In genomic region chr2:120017201-120017600, GRCh38 we compare ENCODE assay signal across 19 cellular contexts. TPM values are rescaled to one million over a fixed set of nuclear protein-coding genes. Genes with fewer than 3 reads are reported as not detected.
DNase-seq lines count a peak whose midpoint lies in the region; ATAC-seq, FAIRE-seq and TF ChIP-seq lines count a peak whose summit lies in the region.
"Had no signal": no experiment of that assay in that cellular context is flagged by ENCODE, and none has a peak within 500 bp of the region (broad histone marks: within the 10 kb centered on the region; RNA-seq: fewer than 3 reads in every experiment).

No MANE protein-coding gene starts in this region.

- H3K9me3 Mint-ChIP-seq in Caco-2 (ENCODE audit: unreplicated experiment): no peaks in the 10 kb centered on the region

- no peak overlapping the region for H3K27ac ChIP-seq in PC-3 (ENCODE audit: low read length)
- no peak overlapping the region for H3K27ac ChIP-seq in endothelial cell of umbilical vein (ENCODE audit: insufficient read depth, low read depth, low read length)
- no peak overlapping the region for H3K27ac ChIP-seq in osteoblast (ENCODE audit: low read depth, low read length)
- H3K27ac ChIP-seq: PC-9 had no signal

- H3K27ac Mint-ChIP-seq in Caco-2 (ENCODE audit: unreplicated experiment): no peak overlapping the region

- dilution Hi-C loops in endothelial cell of umbilical vein (cut with MboI; ENCODE audit: extremely low pct_ligation_motif_present, low sequenced_read_pairs): no loop called here

- H3K4me2 ChIP-seq in PC-3 (ENCODE audit: low read length) (peak overlapping the region; percentile 12), endothelial cell of umbilical vein (ENCODE audit: insufficient read depth, low read length) (peak overlapping the region; percentile 70), osteoblast (ENCODE audit: insufficient read depth, low read length) (no peak overlapping the region)
- H3K4me2 ChIP-seq: PC-9, SK-N-SH had no signal

- H3K27me3 ChIP-seq in Caco-2 (replicated peaks; ENCODE audit: control insufficient read depth, insufficient read depth, low read length) (no peaks in the 10 kb centered on the region), PC-3 (ENCODE audit: low read length) (no peaks in the 10 kb centered on the region), endothelial cell of umbilical vein (ENCODE audit: control insufficient read depth in 2 of 2, insufficient read depth in 2 of 2, low read length in 2 of 2) (no peaks in the 10 kb centered on the region), osteoblast (ENCODE audit: insufficient read depth, low read length) (no peaks in the 10 kb centered on the region)

- no peaks in the 10 kb centered on the region for H3K27me3 Mint-ChIP-seq in Caco-2 (ENCODE audit: insufficient read depth, unreplicated experiment)

- ATAC-seq in PC-3 (no peak), Right ventricle myocardium superior (ENCODE audit: poor library complexity) (no peak)
- ATAC-seq: Right ventricle myocardium inferior had no signal

- H3K4me3 Mint-ChIP-seq in Caco-2 (ENCODE audit: unreplicated experiment): peak overlapping the region; percentile 1
- H3K4me3 Mint-ChIP-seq: H9 had no signal

- DNase-seq in Caco-2 (no peak), PC-3 (no peak), endothelial cell of umbilical vein (ENCODE audit: low read depth, low spot score) (peak; percentile 55), osteoblast (ENCODE audit: insufficient read length, low spot score, missing footprints) (peak; percentile 53), GF-D8 (lab: John Stamatoyannopoulos, UW) (no peak), Right ventricle myocardium superior (no peak), NOMO-1 treated with dmso at 0.1 percent for 144 hours (lab: John Stamatoyannopoulos, UW; ENCODE audit: unreplicated experiment) (no peak)
- no peak for DNase-seq in stimulated activated CD4-positive, alpha-beta T cell treated with anti-CD3 and anti-CD28 coated beads, Interleukin-4, amount 100 ng/mL, for 24 hours
- DNase-seq: ACHN; CD4-positive, CD25-positive, alpha-beta regulatory T cell; H9; NCI-H1694; NCI-H2107; NCI-H226; NCI-H526 treated with DMSO at 0.1 percent for 48 hours; NK-92 treated with Interleukin-12 subunit alpha and Interleukin-12 subunit beta, amount 100 ng/mL, for 24 hours; PC-9; SK-N-SH had no signal

- CTCF ChIA-PET in Caco-2 (lab: Charles Lee) (no interaction called here), PC-3 (lab: Charles Lee) (no interaction called here), endothelial cell of umbilical vein (lab: Charles Lee) (interaction anchor here (0.6 to 4.2 kb wide), 4 partner anchors 50 to 158 kb away, joined by 3 to 17 read pairs (median 4); no protein-coding TSS in a partner anchor)

- no peaks in the 10 kb centered on the region for H3F3A ChIP-seq in PC-3 (ENCODE audit: low read length, unreplicated experiment)

- H3K4me3 ChIP-seq in Caco-2 (ENCODE audit: low read depth, low read length) (no peak overlapping the region), PC-3 (ENCODE audit: low read length) (no peak overlapping the region), endothelial cell of umbilical vein (replicated peaks in 1 of 3; ENCODE audit: insufficient read depth in 1 of 3, low read depth in 1 of 3, low read length in 3 of 3) (peak overlapping the region in 1 of 3 experiments; percentile 11), osteoblast (ENCODE audit: insufficient read depth, low read length) (no peak overlapping the region)
- H3K4me3 ChIP-seq: PC-9 had no signal

- H3K4me1 ChIP-seq in Caco-2: peaks cover 17% of the 10 kb centered on the region
- peaks cover 15% of the 10 kb centered on the region for H3K4me1 ChIP-seq in PC-3 (ENCODE audit: insufficient read depth, low read length)
- peaks cover 22% of the 10 kb centered on the region for H3K4me1 ChIP-seq in endothelial cell of umbilical vein (ENCODE audit: control insufficient read depth, extremely low read depth, insufficient read depth, low read length)
- peaks cover 7% of the 10 kb centered on the region for H3K4me1 ChIP-seq in osteoblast (ENCODE audit: insufficient read depth, low read length)

- H3K9ac ChIP-seq in PC-3 (ENCODE audit: low read length) (no peak overlapping the region), endothelial cell of umbilical vein (replicated peaks; ENCODE audit: extremely low read depth, insufficient read depth, low read length) (no peak overlapping the region)
- H3K9ac ChIP-seq: SK-N-SH had no signal

- H3K9me2 ChIP-seq in PC-3 (replicated peaks; ENCODE audit: low read length): no peaks in the 10 kb centered on the region
- H3K9me2 ChIP-seq: SK-N-SH had no signal

- FAIRE-seq in endothelial cell of umbilical vein (lab: Jason Lieb, UNC): peak; percentile 72

- H3K36me3 Mint-ChIP-seq in Caco-2 (ENCODE audit: insufficient read depth, unreplicated experiment): peaks cover 51% of the 10 kb centered on the region

- H3K4me1 Mint-ChIP-seq in Caco-2 (ENCODE audit: low read depth, unreplicated experiment): peaks cover 41% of the 10 kb centered on the region

- TF ChIP-seq CTCF in Caco-2 (IDR thresholded peaks at IDR 0.05; ENCODE audit: insufficient read depth in 1 of 2, low read depth in 1 of 2, low read length in 1 of 2, severe bottlenecking in 1 of 2, unreplicated experiment in 1 of 2): no peak
- no peak for TF ChIP-seq CTCF in PC-3 (conservative IDR thresholded peaks at IDR 0.05; ENCODE audit: low read depth, low read length)
- no peak for TF ChIP-seq CTCF in endothelial cell of umbilical vein (IDR thresholded peaks at IDR 0.05; ENCODE audit: extremely low read depth in 1 of 2, insufficient read depth in 1 of 2, low read depth in 1 of 2, low read length in 2 of 2)
- TF ChIP-seq CTCF in osteoblast (IDR thresholded peaks at IDR 0.05; ENCODE audit: extremely low read depth, low read depth, low read length): no peak

- H3K9me3 ChIP-seq in Caco-2: no peaks in the 10 kb centered on the region
- no peaks in the 10 kb centered on the region for H3K9me3 ChIP-seq in PC-3 (ENCODE audit: low read length)
- H3K9me3 ChIP-seq in endothelial cell of umbilical vein (replicated peaks; ENCODE audit: control insufficient read depth, insufficient read depth, low read length): no peaks in the 10 kb centered on the region
- H3K9me3 ChIP-seq in osteoblast (ENCODE audit: low read depth, low read length): no peaks in the 10 kb centered on the region
- H3K9me3 ChIP-seq: SK-N-SH had no signal

- peaks cover 30% of the 10 kb centered on the region for H3K79me2 ChIP-seq in PC-3 (ENCODE audit: low read length)
- H3K79me2 ChIP-seq in endothelial cell of umbilical vein (ENCODE audit: control insufficient read depth, insufficient read depth, low read length): no peaks in the 10 kb centered on the region
- H3K79me2 ChIP-seq in osteoblast (ENCODE audit: insufficient read depth, low read length): no peaks in the 10 kb centered on the region

- H3K9me1 ChIP-seq in endothelial cell of umbilical vein (replicated peaks; ENCODE audit: control insufficient read depth, extremely low read depth, insufficient read depth, low read length): no peaks in the 10 kb centered on the region

- H2AFZ ChIP-seq in PC-3 (ENCODE audit: low read length) (no peak overlapping the region), endothelial cell of umbilical vein (ENCODE audit: low read depth, low read length) (peak overlapping the region; percentile 20), osteoblast (ENCODE audit: low read length) (no peak overlapping the region)
- H2AFZ ChIP-seq: PC-9 had no signal

- BruUV-seq in Caco-2 (replicated peaks; lab: Mats Ljungman, UMichigan): no TSS peak
- BruUV-seq in PC-3 (replicated peaks; lab: Mats Ljungman, UMichigan): no TSS peak
- BruUV-seq in endothelial cell of umbilical vein (replicated peaks; lab: Mats Ljungman, UMichigan): no TSS peak

- POLR2A ChIA-PET in Caco-2 (lab: Charles Lee): no interaction called here
- POLR2A ChIA-PET in PC-3 (lab: Charles Lee; ENCODE audit: unreplicated experiment): no interaction called here
- POLR2A ChIA-PET in endothelial cell of umbilical vein (lab: Charles Lee): no interaction called here

- H4K20me1 ChIP-seq in PC-3 (ENCODE audit: low read length) (no peaks in the 10 kb centered on the region), endothelial cell of umbilical vein (replicated peaks; ENCODE audit: control insufficient read depth, extremely low read depth, insufficient read depth, low read length) (no peaks in the 10 kb centered on the region), osteoblast (ENCODE audit: insufficient read depth, low read length) (no peaks in the 10 kb centered on the region)

- H3K36me3 ChIP-seq in Caco-2 (ENCODE audit: control insufficient read depth, insufficient read depth, low read length) (no peaks in the 10 kb centered on the region; the same call in 1 of the 2 replicates), PC-3 (ENCODE audit: low read depth, low read length) (no peaks in the 10 kb centered on the region), endothelial cell of umbilical vein (ENCODE audit: control insufficient read depth in 2 of 2, extremely low read depth in 1 of 2, insufficient read depth in 2 of 2, low read length in 2 of 2) (no peaks in the 10 kb centered on the region), osteoblast (ENCODE audit: insufficient read depth, low read length) (no peaks in the 10 kb centered on the region)

- intact Hi-C loops in Caco-2 (cut with micrococcal nuclease; ENCODE audit: unreplicated experiment) (loop anchor here (10.0 kb wide), 1 partner anchor 262 kb away; the partner anchor contains the start of gene PTPN4), PC-3 (cut with micrococcal nuclease) (loop anchor here (10.0 kb wide), 2 partner anchors 48 to 312 kb away; no protein-coding TSS in a partner anchor), endothelial cell of umbilical vein (cut with micrococcal nuclease) (loop anchor here (10.0 kb wide), 1 partner anchor 298 kb away; no protein-coding TSS in a partner anchor), Right ventricle myocardium superior (cut with DNase I) (no loop called here)

- no peak for TF ChIP-seq POLR2A in endothelial cell of umbilical vein (IDR thresholded peaks at IDR 0.05; ENCODE audit: low read depth, low read length)

TF ChIP-seq in endothelial cell of umbilical vein, 7 proteins besides CTCF, POLR2A, EP300 and RAD21:
- no peak for TF ChIP-seq POLR2AphosphoS5 (IDR thresholded peaks at IDR 0.05; ENCODE audit: insufficient read depth, low read depth, low read length)
- TF ChIP-seq FOS (IDR thresholded peaks at IDR 0.05; ENCODE audit: borderline replicate concordance, insufficient read depth, low read length): peak; percentile 36

RNA-seq across cellular contexts. Expression of gene EPB41L5, which starts 4.3 kb away (rescaled TPM):
- total RNA-seq in Caco-2 (2022) (81.9 and 83.0 TPM in 2 replicates), PC-3 (2014; rRNA removed) (11.7 and 14.0 TPM in 2 replicates), endothelial cell of umbilical vein (13.6 and 15.1 TPM in 2 replicates), osteoblast (9.4 and 11.2 TPM in 2 replicates), Right ventricle myocardium superior (8.1 TPM)
- polyA plus RNA-seq in endothelial cell of umbilical vein: 5.8 and 8.4 TPM in 2 replicates
- 7.6 and 7.7 TPM in 2 replicates for polyA plus RNA-seq in endothelial cell of umbilical vein (2011; cell fraction: cytosol; rRNA removed)
- polyA plus RNA-seq in endothelial cell of umbilical vein (2011; cell fraction: nucleus; rRNA removed): 21.7 and 22.3 TPM in 2 replicates
- 9.5 and 10.4 TPM in 2 replicates for polyA plus RNA-seq in endothelial cell of umbilical vein (2012)
- polyA minus RNA-seq in endothelial cell of umbilical vein: 24.2 and 25.2 TPM in 2 replicates
- polyA minus RNA-seq in endothelial cell of umbilical vein (2011; cell fraction: cytosol; rRNA and poly(A)+ RNA removed): 1.0 TPM
- polyA minus RNA-seq in endothelial cell of umbilical vein (2011; cell fraction: nucleus; rRNA and poly(A)+ RNA removed): 54.3 and 70.9 TPM in 2 replicates

Comparison
In these comparisons a context has a peak if more than half of its experiments do, and no peak if none do; other contexts are left out.
1. DNase-seq: peak in endothelial cell of umbilical vein (single experiment) and osteoblast (single experiment); none in Caco-2 (0 of 2), PC-3 (single experiment), GF-D8 (single experiment), stimulated activated CD4-positive, alpha-beta T cell treated with anti-CD3 and anti-CD28 coated beads, Interleukin-4, amount 100 ng/mL, for 24 hours (single experiment), Right ventricle myocardium superior (single experiment) and NOMO-1 treated with dmso at 0.1 percent for 144 hours (single experiment).